In the genomic region with DNA sequence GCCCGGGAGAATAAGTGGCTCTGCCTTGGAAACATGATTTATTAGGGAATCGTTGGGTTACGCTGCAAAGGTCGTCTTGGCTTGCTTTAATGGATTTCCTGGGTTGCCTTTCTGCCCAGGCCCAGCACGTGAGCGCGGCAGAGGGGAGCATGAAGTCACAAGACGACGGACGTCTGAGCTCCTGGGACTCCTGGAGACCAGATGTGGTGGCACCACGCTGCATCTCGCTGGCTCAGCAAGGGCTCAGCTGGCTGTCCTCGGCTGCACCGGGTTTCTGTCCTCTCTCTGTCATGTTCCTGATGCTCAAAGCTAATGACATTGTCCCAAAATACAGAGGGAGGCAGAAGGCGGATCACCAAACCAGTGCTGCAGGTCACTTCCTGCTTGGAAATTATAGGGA, we compare ENCODE assay signal across 1 cellular context.
TF ChIP-seq lines count a peak whose summit lies in the region.

No MANE protein-coding gene starts in this region.

TF ChIP-seq in H1, 55 proteins besides CTCF, POLR2A, EP300 and RAD21 (continued from another document):
- TF ChIP-seq CTBP2 (IDR thresholded peaks at IDR 0.05; ENCODE audit: borderline replicate concordance, insufficient read depth, insufficient read length, low read length) (no peak), TBP (IDR thresholded peaks at IDR 0.05; ENCODE audit: low read depth, low read length) (no peak), PHF8 (conservative IDR thresholded peaks at IDR 0.05; ENCODE audit: low read depth, low read length) (no peak), KDM4A (IDR thresholded peaks at IDR 0.05; ENCODE audit: low read depth, low read length, severe bottlenecking) (no peak)
